Comparison of ENCODE assay signal across 8 cellular contexts in genomic region chr6:162726997-162727346, GRCh38. TPM values are rescaled to one million over a fixed set of nuclear protein-coding genes. Genes with fewer than 3 reads are reported as not detected.
A peak's percentile ranks its signal among the peaks of the same experiment; 100 is the strongest.
DNase-seq lines count a peak whose midpoint lies in the region; ATAC-seq and TF ChIP-seq lines count a peak whose summit lies in the region.

No MANE protein-coding gene starts in this region.

- H3K79me1 ChIP-seq in mesenchymal stem cell (replicated peaks; ENCODE audit: low read length, poor library complexity, severe bottlenecking), result peaks cover 5% of the 10 kb centered on the region

- H3K27ac ChIP-seq in mesenchymal stem cell (ENCODE audit: low read length, poor library complexity, severe bottlenecking), result no peak overlapping the region
- H3K27ac ChIP-seq in uterus, result peak overlapping the region; percentile 92 to 93

- peak overlapping the region; percentile 62 for H3K4me2 ChIP-seq in mesenchymal stem cell (ENCODE audit: low read length, poor library complexity, severe bottlenecking)

- no peak overlapping the region for H2BK12ac ChIP-seq in mesenchymal stem cell (ENCODE audit: low read length in 2 of 2)

- TF ChIP-seq CTCF in choroid plexus epithelial cell (conservative IDR thresholded peaks at IDR 0.05; ENCODE audit: low read depth, low read length) (no peak), uterus (IDR thresholded peaks at IDR 0.05) (no peak)

- H2BK15ac ChIP-seq in mesenchymal stem cell (ENCODE audit: low read depth, poor library complexity, severe bottlenecking), result no peak overlapping the region

- DNase-seq in ACHN (peak; percentile 3), NCI-H1092 (lab: John Stamatoyannopoulos, UW) (peak; percentile 56), choroid plexus epithelial cell (ENCODE audit: low read depth) (peak; percentile 18), mesenchymal stem cell (peak; percentile 10), uterus (peak in 1 of 2 donors; percentile 20), NCI-H187 (lab: John Stamatoyannopoulos, UW) (no peak)

- H3K9ac ChIP-seq in mesenchymal stem cell (ENCODE audit: low read length), result peak overlapping the region; percentile 96

- no peak for TF ChIP-seq POLR2A in uterus (IDR thresholded peaks at IDR 0.05)

- H3K27me3 ChIP-seq in mesenchymal stem cell (ENCODE audit: control insufficient read depth in 1 of 2, insufficient read depth in 1 of 2, low read length in 2 of 2) (no peaks in the 10 kb centered on the region), uterus (no peaks in the 10 kb centered on the region)

- H3K9me3 ChIP-seq in mesenchymal stem cell (ENCODE audit: control insufficient read depth, low read length) (no peaks in the 10 kb centered on the region), uterus (no peaks in the 10 kb centered on the region)

- H2AK5ac ChIP-seq in mesenchymal stem cell (ENCODE audit: low read length, severe bottlenecking), result no peak overlapping the region

- peak overlapping the region; percentile 61 for H2BK120ac ChIP-seq in mesenchymal stem cell (ENCODE audit: low read depth, low read length)

- in situ Hi-C loops in ACHN (cut with HindIII; ENCODE audit: low pct_ligation_motif_present, low pct_unique_long_range_greater_than_20kb, low sequenced_read_pairs), result no loop called here

- ATAC-seq in GM21390 (IDR thresholded peaks at IDR 0.05; ENCODE audit: unreplicated experiment), result peak; percentile 2
- no peak for ATAC-seq in GM21367 (IDR thresholded peaks at IDR 0.05; ENCODE audit: unreplicated experiment)

- H3K4me1 ChIP-seq in mesenchymal stem cell (ENCODE audit: control insufficient read depth, insufficient read depth, low read depth, low read length) (peaks cover 3% of the 10 kb centered on the region), uterus (no peaks in the 10 kb centered on the region)

- peak overlapping the region; percentile 98 for H2AFZ ChIP-seq in mesenchymal stem cell (ENCODE audit: low read depth, low read length)

- no peak overlapping the region for H3K14ac ChIP-seq in mesenchymal stem cell (ENCODE audit: low read length in 2 of 2)

- peak overlapping the region; percentile 89 for H4K8ac ChIP-seq in mesenchymal stem cell (ENCODE audit: low read length)

- intact Hi-C loops in uterus (cut with DNase I; ENCODE audit: low total_unique reads), result no loop called here

- H3K4me3 ChIP-seq in choroid plexus epithelial cell (ENCODE audit: low read depth, low read length) (peak overlapping the region; percentile 85), mesenchymal stem cell (ENCODE audit: insufficient read depth in 1 of 2, low read depth in 1 of 2, low read length in 2 of 2) (peak overlapping the region; percentile 82 to 99), uterus (peak overlapping the region; percentile 85 to 99)

- H3K23ac ChIP-seq in mesenchymal stem cell (ENCODE audit: low read length in 2 of 2), result peak overlapping the region in 1 of 2 experiments; percentile 31

- no peak overlapping the region for H4K91ac ChIP-seq in mesenchymal stem cell (ENCODE audit: low read length)

- H3K36me3 ChIP-seq in mesenchymal stem cell (ENCODE audit: control insufficient read depth in 1 of 2, insufficient read depth in 2 of 2, low read depth in 1 of 2, low read length in 2 of 2), result no peaks in the 10 kb centered on the region
- H3K36me3 ChIP-seq in uterus, result no peaks in the 10 kb centered on the region

- WGBS in mesenchymal stem cell, result 2% methylated on average over 5 of the region's 14 CpGs

- no peak overlapping the region for H2BK5ac ChIP-seq in mesenchymal stem cell (ENCODE audit: low read depth, low read length, poor library complexity, severe bottlenecking)

- peak overlapping the region; percentile 97 to 99 for H3K18ac ChIP-seq in mesenchymal stem cell (ENCODE audit: low read depth in 1 of 2, low read length in 2 of 2)

- H3K4ac ChIP-seq in mesenchymal stem cell (ENCODE audit: low read depth in 1 of 2, low read length in 2 of 2), result peak overlapping the region in 1 of 2 experiments; percentile 81

RNA-seq across cellular contexts. Expression of gene PRKN, which starts 0.6 kb away (rescaled TPM):
- polyA plus RNA-seq in mesenchymal stem cell (2013, experiment 1 of 2), result 0.41 TPM
- polyA plus RNA-seq in mesenchymal stem cell (2013, experiment 2 of 2), result 0.34 TPM
- 10 to 100 TPM; 10.2 to 21.3 (median 13.1) TPM for total RNA-seq in uterus

RNA-seq across cellular contexts. Expression of gene PACRG, which starts 0.8 kb away (rescaled TPM):
- polyA plus RNA-seq in mesenchymal stem cell (2013, experiment 1 of 2), result 0.11 TPM
- polyA plus RNA-seq in mesenchymal stem cell (2013, experiment 2 of 2), result 0.16 TPM
- 10 to 100 TPM in 1 of 4 donors, 1 to 10 TPM in 3; 4.6 to 12.3 (median 7.5) TPM for total RNA-seq in uterus

Comparison
In these comparisons a context has a peak if more than half of its experiments do, and no peak if none do; other contexts are left out.
1. DNase-seq: peak in ACHN (single experiment), NCI-H1092 (single experiment), choroid plexus epithelial cell (single experiment) and mesenchymal stem cell (single experiment); none in NCI-H187 (0 of 2).
2. Peak in every context shown above with its lines, with median percentiles within 50 percentile points of each other: H3K4me3 ChIP-seq.